Comparison of ENCODE assay signal across 28 cellular contexts in genomic region chr2:43448011-43448821, GRCh38.
DNase-seq lines count a peak whose midpoint lies in the region; ATAC-seq, FAIRE-seq and TF ChIP-seq lines count a peak whose summit lies in the region.
"Had no signal": no experiment of that assay in that cellular context is flagged by ENCODE, and none has a peak within 500 bp of the region (broad histone marks: within the 10 kb centered on the region; RNA-seq: fewer than 3 reads in every experiment).

No MANE protein-coding gene starts in this region.

- H2BK15ac ChIP-seq in H1 (ENCODE audit: low read length) (0 out of 2 replicates have a peak overlapping the region, but pooled peaks have one; percentile 75), mesendoderm (replicated peaks; ENCODE audit: low read depth) (no peak overlapping the region)

- H2BK12ac ChIP-seq in H1 (ENCODE audit: low read depth, low read length): peak overlapping the region; percentile 89

- H3K27me3 Mint-ChIP-seq in CD4-positive, CD25-positive, alpha-beta regulatory T cell: no peaks in the 10 kb centered on the region
- H3K27me3 Mint-ChIP-seq in IgD-negative memory B cell: no peaks in the 10 kb centered on the region
- H3K27me3 Mint-ChIP-seq: activated CD4-positive, alpha-beta memory T cell treated with anti-CD3 and anti-CD28 coated beads for 36 hours; activated naive CD8-positive, alpha-beta T cell treated with anti-CD3 and anti-CD28 coated beads, Interleukin-2, amount 10 ng/mL, durations not matched to agents 7 days and 5 days; B cell had no signal

- H3K23me2 ChIP-seq in H1 (ENCODE audit: low read depth, low read length): no peaks in the 10 kb centered on the region

- no peak overlapping the region for H3K4me3 ChIP-seq in CD4-positive, CD25-positive, alpha-beta regulatory T cell (ENCODE audit: low read depth, low read length)
- H3K4me3 ChIP-seq in H1 (ENCODE audit: extremely low read depth in 1 of 4, insufficient read depth in 2 of 4, low read depth in 3 of 4, low read length in 4 of 4): no peak overlapping the region
- no peak overlapping the region for H3K4me3 ChIP-seq in mesendoderm (ENCODE audit: low read length)
- H3K4me3 ChIP-seq in spleen: no peak overlapping the region
- no peak overlapping the region for H3K4me3 ChIP-seq in gastrocnemius medialis
- H3K4me3 ChIP-seq: HAP-1, lower lobe of right lung, skin epidermis, transverse colon had no signal

- peak overlapping the region; percentile 60 for H3K18ac ChIP-seq in H1 (ENCODE audit: extremely low read depth, low read length)
- peak overlapping the region; percentile 99 for H3K18ac ChIP-seq in mesendoderm (ENCODE audit: low read length)

- H3K79me2 ChIP-seq in H1 (ENCODE audit: control insufficient read depth in 1 of 2, insufficient read depth in 2 of 2, low read length in 2 of 2) (no peaks in the 10 kb centered on the region), mesendoderm (ENCODE audit: control insufficient read depth, insufficient read depth, low read length) (no peaks in the 10 kb centered on the region)

- H3K4me3 Mint-ChIP-seq in CD4-positive, CD25-positive, alpha-beta regulatory T cell: no peak overlapping the region
- H3K4me3 Mint-ChIP-seq in IgD-negative memory B cell: no peak overlapping the region
- H3K4me3 Mint-ChIP-seq: activated CD4-positive, alpha-beta memory T cell treated with anti-CD3 and anti-CD28 coated beads for 36 hours; activated naive CD8-positive, alpha-beta T cell treated with anti-CD3 and anti-CD28 coated beads, Interleukin-2, amount 10 ng/mL, durations not matched to agents 7 days and 5 days; B cell had no signal

- CTCF ChIA-PET in H1 (lab: Charles Lee; ENCODE audit: partially characterized antibody): no interaction called here

- peak overlapping the region; percentile 94; the same call in 1 of the 2 replicates for H4K8ac ChIP-seq in H1 (ENCODE audit: extremely low read depth, insufficient read depth, low read length)
- H4K8ac ChIP-seq in mesendoderm (ENCODE audit: low read depth, low read length): peak overlapping the region; percentile 2

- H3K23ac ChIP-seq in H1 (ENCODE audit: insufficient read length): no peak overlapping the region
- no peak overlapping the region for H3K23ac ChIP-seq in mesendoderm (ENCODE audit: low read length)

- no peaks in the 10 kb centered on the region for H3K9me3 ChIP-seq in CD4-positive, CD25-positive, alpha-beta regulatory T cell (ENCODE audit: control insufficient read depth in 2 of 2, low read length in 2 of 2)
- H3K9me3 ChIP-seq in H1 (ENCODE audit: insufficient read depth in 2 of 2, low read depth in 1 of 2, low read length in 1 of 2): no peaks in the 10 kb centered on the region
- peaks cover 0 to 13% (median 9%) of the 10 kb centered on the region in 8 donors for H3K9me3 ChIP-seq in spleen
- H3K9me3 ChIP-seq in gastrocnemius medialis: no peaks in the 10 kb centered on the region
- H3K9me3 ChIP-seq: HAP-1, lower lobe of right lung, transverse colon had no signal

- H3K9me3 Mint-ChIP-seq in CD4-positive, CD25-positive, alpha-beta regulatory T cell: peaks cover 0 to 4% (median 0%) of the 10 kb centered on the region in 7 donors
- peaks cover 0 to 4% (median 0%) of the 10 kb centered on the region in 3 donors for H3K9me3 Mint-ChIP-seq in IgD-negative memory B cell
- H3K9me3 Mint-ChIP-seq: activated CD4-positive, alpha-beta memory T cell treated with anti-CD3 and anti-CD28 coated beads for 36 hours had no signal

- DNase-seq in CD4-positive, CD25-positive, alpha-beta regulatory T cell: no peak
- DNase-seq in H1 (ENCODE audit: low read depth in 1 of 2, low spot score in 2 of 2) (no peak), mesendoderm (peak; percentile 83), spleen (no peak), nucleus accumbens (lab: John Stamatoyannopoulos, UW) (no peak), gastrocnemius medialis (no peak)
- DNase-seq: activated CD4-positive, alpha-beta memory T cell treated with anti-CD3 and anti-CD28 coated beads for 36 hours; activated CD4-positive, CD25-positive, alpha-beta regulatory T cell; activated effector memory CD4-positive, alpha-beta T cell treated with Interleukin-2 at 50 U/mL for 16 hours; activated naive CD8-positive, alpha-beta T cell treated with anti-CD3 and anti-CD28 coated beads, Interleukin-2, amount 10 ng/mL, durations not matched to agents 7 days and 5 days; effector CD8-positive, alpha-beta T cell; foreskin keratinocyte; kidney; lower lobe of right lung; MM.1S; NCI-H1436 treated with DMSO at 0.1 percent for 48 hours; NK-92 treated with Interleukin-12 subunit alpha and Interleukin-12 subunit beta, amount 100 ng/mL, for 24 hours; occipital lobe; SIG-M5; stimulated activated CD4-positive, alpha-beta T cell treated with anti-CD3 and anti-CD28 coated beads, Interleukin-1b, Interleukin-23, amount 100 ng/mL, for 48 hours; transverse colon had no signal

- H3K79me1 ChIP-seq in H1 (ENCODE audit: low read depth, low read length) (no peaks in the 10 kb centered on the region), mesendoderm (ENCODE audit: low read length) (no peaks in the 10 kb centered on the region)

- peaks cover 49% of the 10 kb centered on the region for H3K36me3 Mint-ChIP-seq in CD4-positive, CD25-positive, alpha-beta regulatory T cell
- peaks cover 23% of the 10 kb centered on the region for H3K36me3 Mint-ChIP-seq in IgD-negative memory B cell

- no peaks in the 10 kb centered on the region for H3K27me3 ChIP-seq in CD4-positive, CD25-positive, alpha-beta regulatory T cell (ENCODE audit: control insufficient read depth, insufficient read depth, low read length)
- no peaks in the 10 kb centered on the region for H3K27me3 ChIP-seq in H1 (replicated peaks in 1 of 4; ENCODE audit: control insufficient read depth in 3 of 4, extremely low read depth in 1 of 4, insufficient read depth in 3 of 4, low read length in 3 of 4)
- H3K27me3 ChIP-seq in mesendoderm (ENCODE audit: insufficient read depth, low read length, poor library complexity): no peaks in the 10 kb centered on the region
- H3K27me3 ChIP-seq in spleen (replicated peaks in 1 of 7): no peaks in the 10 kb centered on the region
- H3K27me3 ChIP-seq in gastrocnemius medialis: no peaks in the 10 kb centered on the region
- H3K27me3 ChIP-seq: foreskin keratinocyte, transverse colon had no signal

- no peak overlapping the region for H3K14ac ChIP-seq in H1 (ENCODE audit: insufficient read length)

- in situ Hi-C loops in gastrocnemius medialis (cut with MboI; ENCODE audit: low sequenced_read_pairs in 4 of 4): no loop called here

- H2BK5ac ChIP-seq in H1 (ENCODE audit: low read depth, low read length) (peak overlapping the region; percentile 73), mesendoderm (ENCODE audit: low read length) (peak overlapping the region; percentile 32)

- WGBS in H1 (ENCODE audit: extremely low coverage in 1 of 2, insufficient coverage in 1 of 2, insufficient read length in 1 of 2, insufficient replicate concordance in 2 of 2, low coverage in 1 of 2, low lambda C conversion rate in 2 of 2, missing lambda C conversion rate in 1 of 2), 2 experiments: 88% methylated on average over 5 of the region's 5 CpGs; no CpG with 5 or more reads in 1 of the 2 experiments
- no CpG with 5 or more reads among the region's 5 CpGs for WGBS in mesendoderm (ENCODE audit: extremely low coverage, insufficient coverage, low lambda C conversion rate)
- WGBS in spleen, 5 donors: 95 to 100% (median 97%) methylated on average over 5 of the region's 5 CpGs

- peaks cover 9 to 31% (median 20%) of the 10 kb centered on the region in 4 donors for H3K4me1 Mint-ChIP-seq in CD4-positive, CD25-positive, alpha-beta regulatory T cell
- H3K4me1 Mint-ChIP-seq in IgD-negative memory B cell: peaks cover 0 to 2% (median 0%) of the 10 kb centered on the region in 3 donors
- H3K4me1 Mint-ChIP-seq: activated naive CD8-positive, alpha-beta T cell treated with anti-CD3 and anti-CD28 coated beads, Interleukin-2, amount 10 ng/mL, durations not matched to agents 7 days and 5 days; B cell had no signal

- peak overlapping the region; percentile 3 to 68 (median 58) for H3K27ac Mint-ChIP-seq in CD4-positive, CD25-positive, alpha-beta regulatory T cell
- H3K27ac Mint-ChIP-seq in IgD-negative memory B cell: peak overlapping the region in 2 of 3 donors; percentile 18 to 34
- H3K27ac Mint-ChIP-seq: activated CD4-positive, alpha-beta memory T cell treated with anti-CD3 and anti-CD28 coated beads for 36 hours; activated naive CD8-positive, alpha-beta T cell treated with anti-CD3 and anti-CD28 coated beads, Interleukin-2, amount 10 ng/mL, durations not matched to agents 7 days and 5 days; B cell had no signal

- H3K4me2 ChIP-seq in H1 (ENCODE audit: insufficient read depth in 1 of 2, low read depth in 2 of 2, low read length in 2 of 2): peak overlapping the region in 1 of 2 experiments; percentile 33; a peak in 1 of 4 replicates
- no peak overlapping the region for H3K4me2 ChIP-seq in mesendoderm (ENCODE audit: low read length)

- FAIRE-seq in H1 (lab: Jason Lieb, UNC): peak; percentile 32
- FAIRE-seq: A204.1, kidney had no signal

- no peak for TF ChIP-seq RAD21 in H1 (IDR thresholded peaks at IDR 0.05 in 1 of 2, conservative IDR thresholded peaks at IDR 0.05 in 1 of 2; ENCODE audit: low read depth in 2 of 2, low read length in 2 of 2)

- H3K4ac ChIP-seq in H1 (replicated peaks; ENCODE audit: insufficient read length, low read depth, low read length): peak overlapping the region; percentile 97
- peak overlapping the region; percentile 24 for H3K4ac ChIP-seq in mesendoderm (ENCODE audit: low read depth, low read length)

- intact Hi-C loops in spleen (cut with DNase I; ENCODE audit: low total_unique reads) (no loop called here), gastrocnemius medialis (cut with DNase I; ENCODE audit: low total_unique reads) (no loop called here)

- H3K9ac ChIP-seq in H1 (replicated peaks in 1 of 4; ENCODE audit: extremely low read depth in 1 of 4, low read depth in 3 of 4, low read length in 3 of 4): peak overlapping the region in 3 of 4 experiments; percentile 15 to 34 (median 29); a peak in 3 of 7 replicates
- H3K9ac ChIP-seq in mesendoderm (ENCODE audit: low read length): no peak overlapping the region

- no peak for TF ChIP-seq CTCF in H1 (IDR thresholded peaks at IDR 0.05; ENCODE audit: control extremely low read depth in 1 of 3, insufficient read depth in 1 of 3, low read depth in 1 of 3, low read length in 3 of 3)
- no peak for TF ChIP-seq CTCF in spleen (IDR thresholded peaks at IDR 0.05 in 8 of 11, conservative IDR thresholded peaks at IDR 0.05 in 3 of 11)
- no peak for TF ChIP-seq CTCF in gastrocnemius medialis (IDR thresholded peaks at IDR 0.05 in 4 of 5, conservative IDR thresholded peaks at IDR 0.05 in 1 of 5)

- no peaks in the 10 kb centered on the region for H4K20me1 ChIP-seq in H1 (replicated peaks in 1 of 2; ENCODE audit: control insufficient read depth in 1 of 2, insufficient read depth in 2 of 2, low read length in 2 of 2)

- H3K27ac ChIP-seq in CD4-positive, CD25-positive, alpha-beta regulatory T cell (ENCODE audit: insufficient read depth, low read length, poor library complexity, severe bottlenecking): no peak overlapping the region
- H3K27ac ChIP-seq in H1 (ENCODE audit: low read depth, low read length) (peak overlapping the region; percentile 70), mesendoderm (ENCODE audit: low read depth, low read length) (peak overlapping the region; percentile 46), spleen (no peak overlapping the region), gastrocnemius medialis (no peak overlapping the region)
- H3K27ac ChIP-seq: foreskin keratinocyte, lower lobe of right lung, skin epidermis, transverse colon had no signal

- H2BK20ac ChIP-seq in H1 (ENCODE audit: low read length): peak overlapping the region; percentile 38; the same call in 1 of the 2 replicates

- peak overlapping the region; percentile 95 for H2BK120ac ChIP-seq in H1 (replicated peaks; ENCODE audit: low read depth, low read length)
- peak overlapping the region; percentile 67 for H2BK120ac ChIP-seq in mesendoderm (ENCODE audit: low read depth, low read length)

- H4K5ac ChIP-seq in H1 (ENCODE audit: insufficient read length, low read depth, low read length) (peak overlapping the region; percentile 83), mesendoderm (ENCODE audit: low read length) (peak overlapping the region; percentile 41)

- 0 out of 2 replicates have a peak overlapping the region, but pooled peaks have one; percentile 36 for H2AFZ ChIP-seq in H1 (ENCODE audit: low read length)

- H2AK5ac ChIP-seq in H1 (ENCODE audit: low read depth, low read length) (peak overlapping the region; percentile 91; the same call in 1 of the 2 replicates), mesendoderm (ENCODE audit: low read length) (no peak overlapping the region)

- POLR2A ChIA-PET in H1 (lab: Charles Lee; ENCODE audit: partially characterized antibody): interaction anchor here (0.7 kb wide), 1 partner anchor 146 kb away, joined by 3 read pairs; no protein-coding TSS in a partner anchor

- no peak for TF ChIP-seq POLR2A in H1 (IDR thresholded peaks at IDR 0.05; ENCODE audit: control extremely low read depth in 1 of 2, low read depth in 2 of 2, low read length in 2 of 2)
- TF ChIP-seq POLR2A in spleen (IDR thresholded peaks at IDR 0.05): no peak
- no peak for TF ChIP-seq POLR2A in gastrocnemius medialis (IDR thresholded peaks at IDR 0.05)

- peaks cover 12% of the 10 kb centered on the region for H3K36me3 ChIP-seq in CD4-positive, CD25-positive, alpha-beta regulatory T cell (ENCODE audit: control insufficient read depth, insufficient read depth, low read length)
- H3K36me3 ChIP-seq in H1 (ENCODE audit: control insufficient read depth in 2 of 4, insufficient read depth in 4 of 4, low read length in 3 of 4) (no peaks in the 10 kb centered on the region), mesendoderm (ENCODE audit: control insufficient read depth, insufficient read depth, low read length) (no peaks in the 10 kb centered on the region), spleen (peaks cover 0 to 56% (median 0%) of the 10 kb centered on the region in 6 donors), gastrocnemius medialis (no peaks in the 10 kb centered on the region)
- H3K36me3 ChIP-seq: HAP-1, lower lobe of right lung, transverse colon had no signal

- ATAC-seq in CD4-positive, CD25-positive, alpha-beta regulatory T cell (ENCODE audit: low read depth in 2 of 2): no peak
- ATAC-seq in HG03520 (IDR thresholded peaks at IDR 0.05; ENCODE audit: unreplicated experiment): no peak
- no peak for ATAC-seq in gastrocnemius medialis
- ATAC-seq: foreskin keratinocyte, lower lobe of right lung, Panc1 had no signal

- H3K56ac ChIP-seq in H1 (replicated peaks; ENCODE audit: insufficient read length, low read depth, low read length) (peak overlapping the region; percentile 20), mesendoderm (ENCODE audit: low read length) (peak overlapping the region; percentile 68)

- peak overlapping the region; percentile 87 for H4K91ac ChIP-seq in H1 (replicated peaks; ENCODE audit: insufficient read length, low read length)

- no peaks in the 10 kb centered on the region for H3K4me1 ChIP-seq in CD4-positive, CD25-positive, alpha-beta regulatory T cell (ENCODE audit: control insufficient read depth, insufficient read depth, low read length, poor library complexity, severe bottlenecking)
- H3K4me1 ChIP-seq in H1 (replicated peaks in 1 of 4; ENCODE audit: control insufficient read depth in 3 of 4, insufficient read depth in 4 of 4, low read length in 3 of 4): peaks cover 3 to 22% (median 9%) of the 10 kb centered on the region in 4 experiments; a peak in 4 of 7 replicates
- H3K4me1 ChIP-seq in mesendoderm (ENCODE audit: control insufficient read depth, low read depth, low read length): peaks cover 13% of the 10 kb centered on the region
- H3K4me1 ChIP-seq in spleen: no peaks in the 10 kb centered on the region
- peaks cover 15 to 16% of the 10 kb centered on the region in 2 donors for H3K4me1 ChIP-seq in gastrocnemius medialis
- H3K4me1 ChIP-seq: foreskin keratinocyte, HAP-1, lower lobe of right lung had no signal

- TF ChIP-seq EP300 in H1 (IDR thresholded peaks at IDR 0.05; ENCODE audit: borderline replicate concordance in 1 of 2, low read depth in 2 of 2, low read length in 2 of 2): no peak

Comparison
In these comparisons a context has a peak if more than half of its experiments do, and no peak if none do; other contexts are left out.
1. H3K27ac ChIP-seq: peak in H1 (single experiment) and mesendoderm (single experiment); none in CD4-positive, CD25-positive, alpha-beta regulatory T cell (single experiment), spleen (0 of 8) and gastrocnemius medialis (0 of 4).